14 cellular contexts compared by ENCODE assay signal in genomic region chr16:46975165-46975564, GRCh38. TPM values are rescaled to one million over a fixed set of nuclear protein-coding genes. Genes with fewer than 3 reads are reported as not detected.
DNase-seq lines count a peak whose midpoint lies in the region; ATAC-seq and TF ChIP-seq lines count a peak whose summit lies in the region.
"Had no signal": no experiment of that assay in that cellular context is flagged by ENCODE, and none has a peak within 500 bp of the region (broad histone marks: within the 10 kb centered on the region; RNA-seq: fewer than 3 reads in every experiment).

No MANE protein-coding gene starts in this region.

- ATAC-seq in T-cell (replicated peaks in 1 of 4) = no peak
- no peak for ATAC-seq in memory B cell (ENCODE audit: low read depth)
- no peak for ATAC-seq in stimulated activated naive CD8-positive, alpha-beta T cell treated with anti-CD3 and anti-CD28 coated beads, Interleukin-15, Interleukin-2, amounts not matched to agents 100 U/mL and 50 U/mL, for 24 hours
- no peak for ATAC-seq in HG03521 (IDR thresholded peaks at IDR 0.05; ENCODE audit: unreplicated experiment)
- ATAC-seq: Panc1 had no signal

- no peak overlapping the region for H3K27ac ChIP-seq in vagina

- peak overlapping the region; percentile 98 for H3K27ac Mint-ChIP-seq in activated naive CD4-positive, alpha-beta T cell treated with anti-CD3 and anti-CD28 coated beads for 36 hours
- H3K27ac Mint-ChIP-seq in T-cell (peak overlapping the region; percentile 97 to 99), memory B cell (peak overlapping the region; percentile 98)
- H3K27ac Mint-ChIP-seq: endodermal cell had no signal

- TF ChIP-seq CTCF in vagina (IDR thresholded peaks at IDR 0.05) = no peak

- CTCF ChIA-PET in activated naive CD4-positive, alpha-beta T cell treated with anti-CD3 and anti-CD28 coated beads for 36 hours (lab: Charles Lee) = interaction anchor here (1.3 to 1.9 kb wide), 3 partner anchors 27 to 138 kb away, joined by 3 to 4 read pairs (median 3); no protein-coding TSS in a partner anchor
- CTCF ChIA-PET in T-cell (lab: Charles Lee) = interaction anchor here in 1 of 2 donors (0.6 kb wide), 1 partner anchor 185 kb away, joined by 3 read pairs; no protein-coding TSS in a partner anchor

- no peaks in the 10 kb centered on the region for H3K27me3 Mint-ChIP-seq in activated naive CD4-positive, alpha-beta T cell treated with anti-CD3 and anti-CD28 coated beads for 36 hours (ENCODE audit: low read depth)
- H3K27me3 Mint-ChIP-seq in T-cell (no peaks in the 10 kb centered on the region), memory B cell (no peaks in the 10 kb centered on the region)

- no peaks in the 10 kb centered on the region for H3K27me3 ChIP-seq in vagina
- H3K27me3 ChIP-seq: ascending aorta, MG63, transverse colon had no signal

- peak overlapping the region; percentile 93 for H3K4me3 Mint-ChIP-seq in activated naive CD4-positive, alpha-beta T cell treated with anti-CD3 and anti-CD28 coated beads for 36 hours
- H3K4me3 Mint-ChIP-seq in T-cell (peak overlapping the region in 2 of 3 donors; percentile 6 to 98), memory B cell (peak overlapping the region; percentile 94)

- H3K4me3 ChIP-seq in vagina = no peak overlapping the region
- H3K4me3 ChIP-seq: transverse colon had no signal

- peaks cover 37% of the 10 kb centered on the region for H3K4me1 ChIP-seq in vagina

- peaks cover 57% of the 10 kb centered on the region for H3K4me1 Mint-ChIP-seq in activated naive CD4-positive, alpha-beta T cell treated with anti-CD3 and anti-CD28 coated beads for 36 hours (ENCODE audit: low read depth)
- H3K4me1 Mint-ChIP-seq in T-cell (peaks cover 40 to 48% (median 46%) of the 10 kb centered on the region in 3 donors), memory B cell (peaks cover 30% of the 10 kb centered on the region)

- intact Hi-C loops in activated naive CD4-positive, alpha-beta T cell treated with anti-CD3 and anti-CD28 coated beads for 36 hours (cut with micrococcal nuclease) = loop anchor here (2.0 kb wide), 1 partner anchor 152 kb away; no protein-coding TSS in a partner anchor
- intact Hi-C loops in vagina (cut with DNase I) = no loop called here

- peaks cover 18% of the 10 kb centered on the region for H3K36me3 Mint-ChIP-seq in activated naive CD4-positive, alpha-beta T cell treated with anti-CD3 and anti-CD28 coated beads for 36 hours (ENCODE audit: low read depth)
- H3K36me3 Mint-ChIP-seq in T-cell (peaks cover 10% of the 10 kb centered on the region), memory B cell (peaks cover 5% of the 10 kb centered on the region)

- no peak for TF ChIP-seq POLR2A in vagina (IDR thresholded peaks at IDR 0.05)

- H3K9me3 ChIP-seq in vagina = no peaks in the 10 kb centered on the region
- H3K9me3 ChIP-seq: ascending aorta, MG63, transverse colon had no signal

- H3K36me3 ChIP-seq in vagina = peaks cover 0 to 3% of the 10 kb centered on the region in 2 donors

- POLR2A ChIA-PET in T-cell (lab: Charles Lee) = interaction anchor here in 1 of 2 donors (0.6 to 0.7 kb wide), 2 partner anchors 47 to 1482 kb away, joined by 3 to 5 read pairs; no protein-coding TSS in a partner anchor

- H3K9me3 Mint-ChIP-seq in activated naive CD4-positive, alpha-beta T cell treated with anti-CD3 and anti-CD28 coated beads for 36 hours = no peaks in the 10 kb centered on the region
- H3K9me3 Mint-ChIP-seq in T-cell = no peaks in the 10 kb centered on the region
- H3K9me3 Mint-ChIP-seq in memory B cell = no peaks in the 10 kb centered on the region
- H3K9me3 Mint-ChIP-seq: endodermal cell had no signal

- DNase-seq in activated naive CD4-positive, alpha-beta T cell treated with anti-CD3 and anti-CD28 coated beads for 36 hours = no peak
- DNase-seq in activated naive CD4-positive, alpha-beta T cell (lab: John Stamatoyannopoulos, UW) = no peak
- no peak for DNase-seq in T-cell
- DNase-seq in memory B cell (ENCODE audit: low spot score in 2 of 2) = no peak
- DNase-seq in stimulated activated naive CD8-positive, alpha-beta T cell treated with anti-CD3 and anti-CD28 coated beads, Interleukin-15, Interleukin-2, amounts not matched to agents 100 U/mL and 50 U/mL, for 24 hours = peak; percentile 19
- no peak for DNase-seq in vagina (ENCODE audit: extremely low spot score in 2 of 2)
- DNase-seq in retina = no peak
- DNase-seq: activated CD4-positive, alpha-beta T cell treated with anti-CD3 and anti-CD28 coated beads for 48 hours; endodermal cell; MG63; transverse colon had no signal

RNA-seq across cellular contexts. Expression of gene DNAJA2, which starts 1.7 kb away (rescaled TPM):
- total RNA-seq in activated naive CD4-positive, alpha-beta T cell treated with anti-CD3 and anti-CD28 coated beads for 36 hours = 10 to 100 TPM; 56.9 to 59.9 TPM
- total RNA-seq in T-cell (10 to 100 TPM; 60.4 to 75.3 (median 67.4) TPM), vagina (38.3 TPM)
